In the genomic region with DNA sequence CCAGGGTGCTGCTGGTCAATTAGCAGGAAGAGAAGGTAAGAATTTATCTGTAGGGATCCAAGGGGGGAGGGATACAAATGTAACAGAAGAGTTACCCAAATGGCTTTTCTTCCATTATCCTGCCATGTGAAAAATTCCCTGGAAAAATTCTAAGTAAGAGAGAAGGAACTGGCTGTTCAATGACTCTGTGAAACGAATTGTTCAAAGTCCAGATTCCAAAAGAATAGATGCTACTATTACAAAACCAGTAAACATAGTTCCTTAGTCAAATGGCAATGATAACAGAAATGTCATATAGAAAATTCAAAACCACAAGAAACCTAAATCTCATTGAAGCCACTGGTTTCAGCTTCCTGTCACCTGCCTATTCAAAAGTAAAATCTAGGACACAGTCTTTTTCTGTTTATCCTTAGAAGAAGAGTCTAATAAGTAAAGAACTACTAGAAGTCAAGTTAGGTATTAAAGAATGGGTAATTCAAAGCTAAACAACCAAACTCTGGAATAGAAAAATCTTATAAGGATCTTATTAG, we compare ENCODE assay signal across 15 cellular contexts.
DNase-seq lines count a peak whose midpoint lies in the region; ATAC-seq and TF ChIP-seq lines count a peak whose summit lies in the region.
"Had no signal": no experiment of that assay in that cellular context is flagged by ENCODE, and none has a peak within 500 bp of the region (broad histone marks: within the 10 kb centered on the region; RNA-seq: fewer than 3 reads in every experiment).

No MANE protein-coding gene starts in this region.

- no peaks in the 10 kb centered on the region for H3K9me3 Mint-ChIP-seq in activated T-cell treated with anti-CD3 and anti-CD28 coated beads, Interleukin-2, amount 50 U/mL, for 24 hours
- peaks cover 0 to 4% (median 0%) of the 10 kb centered on the region in 11 donors for H3K9me3 Mint-ChIP-seq in naive thymus-derived CD4-positive, alpha-beta T cell
- H3K9me3 Mint-ChIP-seq: activated naive CD8-positive, alpha-beta T cell treated with anti-CD3 and anti-CD28 coated beads, Interleukin-2, amount 10 ng/mL, durations not matched to agents 7 days and 5 days had no signal

- H3K36me3 Mint-ChIP-seq in activated T-cell treated with anti-CD3 and anti-CD28 coated beads, Interleukin-2, amount 50 U/mL, for 24 hours (ENCODE audit: low read depth): peaks cover 64% of the 10 kb centered on the region
- peaks cover 0 to 32% (median 19%) of the 10 kb centered on the region in 5 donors for H3K36me3 Mint-ChIP-seq in naive thymus-derived CD4-positive, alpha-beta T cell

- H3K4me3 Mint-ChIP-seq in activated T-cell treated with anti-CD3 and anti-CD28 coated beads, Interleukin-2, amount 50 U/mL, for 24 hours: no peak overlapping the region
- H3K4me3 Mint-ChIP-seq in naive thymus-derived CD4-positive, alpha-beta T cell: peak overlapping the region in 7 of 10 donors; percentile 10 to 53 (median 42)
- H3K4me3 Mint-ChIP-seq: activated naive CD8-positive, alpha-beta T cell treated with anti-CD3 and anti-CD28 coated beads, Interleukin-2, amount 10 ng/mL, durations not matched to agents 7 days and 5 days had no signal

- no peak overlapping the region for H3K4me3 ChIP-seq in naive thymus-derived CD4-positive, alpha-beta T cell (ENCODE audit: low read length)
- no peak overlapping the region for H3K4me3 ChIP-seq in spleen
- H3K4me3 ChIP-seq: upper lobe of left lung had no signal

- no peaks in the 10 kb centered on the region for H3K27me3 Mint-ChIP-seq in activated T-cell treated with anti-CD3 and anti-CD28 coated beads, Interleukin-2, amount 50 U/mL, for 24 hours
- H3K27me3 Mint-ChIP-seq in naive thymus-derived CD4-positive, alpha-beta T cell: no peaks in the 10 kb centered on the region
- H3K27me3 Mint-ChIP-seq: activated naive CD8-positive, alpha-beta T cell treated with anti-CD3 and anti-CD28 coated beads, Interleukin-2, amount 10 ng/mL, durations not matched to agents 7 days and 5 days had no signal

- H3K27ac ChIP-seq in naive thymus-derived CD4-positive, alpha-beta T cell (ENCODE audit: low read depth, low read length): no peak overlapping the region
- H3K27ac ChIP-seq in spleen: no peak overlapping the region
- H3K27ac ChIP-seq: upper lobe of left lung had no signal

- peaks cover 54% of the 10 kb centered on the region for H3K4me1 Mint-ChIP-seq in activated T-cell treated with anti-CD3 and anti-CD28 coated beads, Interleukin-2, amount 50 U/mL, for 24 hours (ENCODE audit: low read depth)
- H3K4me1 Mint-ChIP-seq in naive thymus-derived CD4-positive, alpha-beta T cell: peaks cover 34 to 60% (median 57%) of the 10 kb centered on the region in 7 donors

- CTCF ChIA-PET in naive thymus-derived CD4-positive, alpha-beta T cell (lab: Charles Lee): no interaction called here

- TF ChIP-seq CTCF in spleen (IDR thresholded peaks at IDR 0.05 in 8 of 11, conservative IDR thresholded peaks at IDR 0.05 in 3 of 11): no peak

- peaks cover 9 to 15% of the 10 kb centered on the region in 2 donors for H3K4me1 ChIP-seq in naive thymus-derived CD4-positive, alpha-beta T cell (ENCODE audit: control insufficient read depth in 2 of 2, insufficient read depth in 2 of 2, low read length in 2 of 2)
- peaks cover 5 to 54% (median 34%) of the 10 kb centered on the region in 6 donors for H3K4me1 ChIP-seq in spleen

- H3K27me3 ChIP-seq in naive thymus-derived CD4-positive, alpha-beta T cell (ENCODE audit: control insufficient read depth in 2 of 2, insufficient read depth in 2 of 2, low read length in 2 of 2): no peaks in the 10 kb centered on the region
- H3K27me3 ChIP-seq in spleen (replicated peaks in 1 of 7): no peaks in the 10 kb centered on the region
- H3K27me3 ChIP-seq: upper lobe of left lung had no signal

- WGBS in spleen, 5 donors: 72 to 88% (median 80%) methylated on average over 1 of the region's 1 CpG

- peak; percentile 59 for ATAC-seq in GM19452 (IDR thresholded peaks at IDR 0.05; ENCODE audit: unreplicated experiment)
- ATAC-seq in HG03442 (IDR thresholded peaks at IDR 0.05; ENCODE audit: unreplicated experiment): peak; percentile 60
- ATAC-seq in naive thymus-derived CD4-positive, alpha-beta T cell: no peak
- no peak for ATAC-seq in GM21717 (IDR thresholded peaks at IDR 0.05; ENCODE audit: unreplicated experiment)
- ATAC-seq: esophagus mucosa had no signal

- TF ChIP-seq POLR2A in spleen (IDR thresholded peaks at IDR 0.05): no peak

- no peak for DNase-seq in activated T-cell treated with anti-CD3 and anti-CD28 coated beads, Interleukin-2, amount 50 U/mL, for 24 hours
- DNase-seq in activated T-cell treated with anti-CD3 and anti-CD28 coated beads for 4 hours (no peak), spleen (no peak), COLO668 (lab: John Stamatoyannopoulos, UW; ENCODE audit: unreplicated experiment) (no peak)
- DNase-seq in naive thymus-derived CD4-positive, alpha-beta T cell: peak in 3 of 9 donors; percentile 5 to 20 (median 12)
- DNase-seq: activated CD4-positive, alpha-beta T cell treated with anti-CD3 and anti-CD28 coated beads, Interleukin-2, amount 50 U/mL, for 1 hour; activated naive CD8-positive, alpha-beta T cell treated with anti-CD3 and anti-CD28 coated beads, Interleukin-2, amount 10 ng/mL, durations not matched to agents 7 days and 5 days; NCI-H1092; NCI-H2227 treated with DMSO at 0.1 percent for 48 hours; occipital lobe; upper lobe of left lung had no signal

- intact Hi-C loops in naive thymus-derived CD4-positive, alpha-beta T cell (cut with micrococcal nuclease): loop anchor here in 1 of 2 donors (2.0 kb wide), 1 partner anchor 14 kb away; no protein-coding TSS in a partner anchor
- intact Hi-C loops in spleen (cut with DNase I; ENCODE audit: low total_unique reads): no loop called here

- H3K27ac Mint-ChIP-seq in activated T-cell treated with anti-CD3 and anti-CD28 coated beads, Interleukin-2, amount 50 U/mL, for 24 hours: peak overlapping the region; percentile 76
- peak overlapping the region in 7 of 9 donors; percentile 9 to 72 (median 41) for H3K27ac Mint-ChIP-seq in naive thymus-derived CD4-positive, alpha-beta T cell
- H3K27ac Mint-ChIP-seq: activated naive CD8-positive, alpha-beta T cell treated with anti-CD3 and anti-CD28 coated beads, Interleukin-2, amount 10 ng/mL, durations not matched to agents 7 days and 5 days had no signal

- POLR2A ChIA-PET in naive thymus-derived CD4-positive, alpha-beta T cell (lab: Charles Lee): no interaction called here

- no peaks in the 10 kb centered on the region for H3K9me3 ChIP-seq in naive thymus-derived CD4-positive, alpha-beta T cell (ENCODE audit: control insufficient read depth in 2 of 3, low read length in 3 of 3)
- no peaks in the 10 kb centered on the region for H3K9me3 ChIP-seq in spleen
- H3K9me3 ChIP-seq: upper lobe of left lung had no signal

- H3K36me3 ChIP-seq in naive thymus-derived CD4-positive, alpha-beta T cell (ENCODE audit: control insufficient read depth in 2 of 3, insufficient read depth in 3 of 3, low read length in 3 of 3): peaks cover 0 to 13% (median 3%) of the 10 kb centered on the region in 3 experiments
- H3K36me3 ChIP-seq in spleen: peaks cover 0 to 38% (median 8%) of the 10 kb centered on the region in 6 donors

Comparison
In these comparisons a context has a peak if more than half of its experiments do, and no peak if none do; other contexts are left out.
1. ATAC-seq: peak in GM19452 (single experiment) and HG03442 (single experiment); none in naive thymus-derived CD4-positive, alpha-beta T cell (single experiment) and GM21717 (single experiment).